ENCODE assay signal across 1 cellular context in the genomic region with DNA sequence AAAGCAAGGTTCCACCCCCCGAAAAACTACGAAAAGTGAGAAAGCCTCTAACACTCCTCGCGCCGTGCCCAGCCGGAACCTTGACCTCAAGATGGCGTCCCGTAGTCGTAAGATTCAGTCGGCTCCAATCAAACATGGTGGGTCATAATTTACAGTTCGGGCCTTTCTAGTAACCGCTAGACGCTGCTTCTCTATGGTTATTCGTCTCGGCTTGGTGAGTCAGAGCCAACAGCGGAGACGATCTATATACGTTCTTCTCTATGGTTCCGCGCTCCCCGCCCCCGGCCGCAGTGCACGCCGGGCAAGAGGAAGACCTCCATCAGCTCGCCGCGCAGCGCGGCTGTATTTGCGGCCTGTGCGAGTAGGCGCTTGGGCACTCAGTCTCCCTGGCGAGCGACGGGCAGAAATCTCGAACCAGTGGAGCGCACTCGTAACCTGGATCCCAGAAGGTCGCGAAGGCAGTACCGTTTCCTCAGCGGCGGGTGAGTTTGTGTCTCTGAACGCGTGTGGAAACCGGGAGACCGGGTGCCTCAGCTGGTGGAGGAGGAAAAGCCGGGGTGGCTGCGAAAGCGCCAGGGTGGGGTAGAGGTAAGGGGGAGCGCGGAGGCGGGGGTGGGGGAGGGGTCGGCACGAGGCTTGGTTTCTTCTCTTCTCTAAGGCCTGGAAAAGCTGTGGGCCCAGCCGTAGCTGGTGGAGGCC.
A peak's percentile ranks its signal among the peaks of the same experiment; 100 is the strongest.
TF ChIP-seq lines count a peak whose summit lies in the region.

A gene (plus strand): TSS at position 311 of the 699 bp plus-strand sequence. CDS start 13,108 bp downstream, outside the sequence.

TF ChIP-seq in HepG2, 621 proteins besides CTCF, POLR2A, EP300 and RAD21 (continued from another document and continues in another):
- TF ChIP-seq, protein P1, sequence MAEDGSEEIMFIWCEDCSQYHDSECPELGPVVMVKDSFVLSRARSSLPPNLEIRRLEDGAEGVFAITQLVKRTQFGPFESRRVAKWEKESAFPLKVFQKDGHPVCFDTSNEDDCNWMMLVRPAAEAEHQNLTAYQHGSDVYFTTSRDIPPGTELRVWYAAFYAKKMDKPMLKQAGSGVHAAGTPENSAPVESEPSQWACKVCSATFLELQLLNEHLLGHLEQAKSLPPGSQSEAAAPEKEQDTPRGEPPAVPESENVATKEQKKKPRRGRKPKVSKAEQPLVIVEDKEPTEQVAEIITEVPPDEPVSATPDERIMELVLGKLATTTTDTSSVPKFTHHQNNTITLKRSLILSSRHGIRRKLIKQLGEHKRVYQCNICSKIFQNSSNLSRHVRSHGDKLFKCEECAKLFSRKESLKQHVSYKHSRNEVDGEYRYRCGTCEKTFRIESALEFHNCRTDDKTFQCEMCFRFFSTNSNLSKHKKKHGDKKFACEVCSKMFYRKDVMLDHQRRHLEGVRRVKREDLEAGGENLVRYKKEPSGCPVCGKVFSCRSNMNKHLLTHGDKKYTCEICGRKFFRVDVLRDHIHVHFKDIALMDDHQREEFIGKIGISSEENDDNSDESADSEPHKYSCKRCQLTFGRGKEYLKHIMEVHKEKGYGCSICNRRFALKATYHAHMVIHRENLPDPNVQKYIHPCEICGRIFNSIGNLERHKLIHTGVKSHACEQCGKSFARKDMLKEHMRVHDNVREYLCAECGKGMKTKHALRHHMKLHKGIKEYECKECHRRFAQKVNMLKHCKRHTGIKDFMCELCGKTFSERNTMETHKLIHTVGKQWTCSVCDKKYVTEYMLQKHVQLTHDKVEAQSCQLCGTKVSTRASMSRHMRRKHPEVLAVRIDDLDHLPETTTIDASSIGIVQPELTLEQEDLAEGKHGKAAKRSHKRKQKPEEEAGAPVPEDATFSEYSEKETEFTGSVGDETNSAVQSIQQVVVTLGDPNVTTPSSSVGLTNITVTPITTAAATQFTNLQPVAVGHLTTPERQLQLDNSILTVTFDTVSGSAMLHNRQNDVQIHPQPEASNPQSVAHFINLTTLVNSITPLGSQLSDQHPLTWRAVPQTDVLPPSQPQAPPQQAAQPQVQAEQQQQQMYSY (CRISPR knock-in tag; IDR thresholded peaks at IDR 0.05) = no peak
- TF ChIP-seq SAP130 (CRISPR knock-in tag; IDR thresholded peaks at IDR 0.05; ENCODE audit: low read depth) = peak; percentile 97
- peak; percentile 56 for TF ChIP-seq ZBTB38 (CRISPR knock-in tag; IDR thresholded peaks at IDR 0.05)
- TF ChIP-seq, protein P2, sequence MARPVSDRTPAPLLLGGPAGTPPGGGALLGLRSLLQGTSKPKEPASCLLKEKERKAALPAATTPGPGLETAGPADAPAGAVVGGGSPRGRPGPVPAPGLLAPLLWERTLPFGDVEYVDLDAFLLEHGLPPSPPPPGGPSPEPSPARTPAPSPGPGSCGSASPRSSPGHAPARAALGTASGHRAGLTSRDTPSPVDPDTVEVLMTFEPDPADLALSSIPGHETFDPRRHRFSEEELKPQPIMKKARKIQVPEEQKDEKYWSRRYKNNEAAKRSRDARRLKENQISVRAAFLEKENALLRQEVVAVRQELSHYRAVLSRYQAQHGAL (CRISPR knock-in tag; IDR thresholded peaks at IDR 0.05; ENCODE audit: not compliant biosample characterization) = no peak
- no peak for TF ChIP-seq ZNF589 (CRISPR knock-in tag; conservative IDR thresholded peaks at IDR 0.05)
- TF ChIP-seq ZNF329 (CRISPR knock-in tag; IDR thresholded peaks at IDR 0.05; ENCODE audit: low read depth) = peak; percentile 75; the same call in 1 of the 2 replicates
- TF ChIP-seq, protein P3, sequence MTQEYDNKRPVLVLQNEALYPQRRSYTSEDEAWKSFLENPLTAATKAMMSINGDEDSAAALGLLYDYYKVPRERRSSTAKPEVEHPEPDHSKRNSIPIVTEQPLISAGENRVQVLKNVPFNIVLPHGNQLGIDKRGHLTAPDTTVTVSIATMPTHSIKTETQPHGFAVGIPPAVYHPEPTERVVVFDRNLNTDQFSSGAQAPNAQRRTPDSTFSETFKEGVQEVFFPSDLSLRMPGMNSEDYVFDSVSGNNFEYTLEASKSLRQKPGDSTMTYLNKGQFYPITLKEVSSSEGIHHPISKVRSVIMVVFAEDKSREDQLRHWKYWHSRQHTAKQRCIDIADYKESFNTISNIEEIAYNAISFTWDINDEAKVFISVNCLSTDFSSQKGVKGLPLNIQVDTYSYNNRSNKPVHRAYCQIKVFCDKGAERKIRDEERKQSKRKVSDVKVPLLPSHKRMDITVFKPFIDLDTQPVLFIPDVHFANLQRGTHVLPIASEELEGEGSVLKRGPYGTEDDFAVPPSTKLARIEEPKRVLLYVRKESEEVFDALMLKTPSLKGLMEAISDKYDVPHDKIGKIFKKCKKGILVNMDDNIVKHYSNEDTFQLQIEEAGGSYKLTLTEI (CRISPR knock-in tag; conservative IDR thresholded peaks at IDR 0.05) = no peak
- TF ChIP-seq ADNP (CRISPR knock-in tag; IDR thresholded peaks at IDR 0.05) = no peak
- peak; percentile 76 for TF ChIP-seq KAT7 (CRISPR knock-in tag; IDR thresholded peaks at IDR 0.05; ENCODE audit: borderline replicate concordance)
- peak; percentile 75; the same call in 1 of the 2 replicates for TF ChIP-seq KDM3A (CRISPR knock-in tag; IDR thresholded peaks at IDR 0.05; ENCODE audit: low read depth)
- TF ChIP-seq SP5 (CRISPR knock-in tag; IDR thresholded peaks at IDR 0.05; ENCODE audit: borderline replicate concordance, low read depth) = peak; percentile 66
- TF ChIP-seq HMG20A (CRISPR knock-in tag; IDR thresholded peaks at IDR 0.05; ENCODE audit: borderline replicate concordance) = no peak; the same call in 1 of the 2 replicates
- TF ChIP-seq, protein P4, sequence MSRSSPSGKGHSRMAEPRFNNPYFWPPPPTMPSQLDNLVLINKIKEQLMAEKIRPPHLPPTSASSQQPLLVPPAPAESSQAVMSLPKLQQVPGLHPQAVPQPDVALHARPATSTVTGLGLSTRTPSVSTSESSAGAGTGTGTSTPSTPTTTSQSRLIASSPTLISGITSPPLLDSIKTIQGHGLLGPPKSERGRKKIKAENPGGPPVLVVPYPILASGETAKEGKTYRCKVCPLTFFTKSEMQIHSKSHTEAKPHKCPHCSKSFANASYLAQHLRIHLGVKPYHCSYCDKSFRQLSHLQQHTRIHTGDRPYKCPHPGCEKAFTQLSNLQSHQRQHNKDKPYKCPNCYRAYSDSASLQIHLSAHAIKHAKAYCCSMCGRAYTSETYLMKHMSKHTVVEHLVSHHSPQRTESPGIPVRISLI (CRISPR knock-in tag; IDR thresholded peaks at IDR 0.05; ENCODE audit: borderline replicate concordance) = no peak
- TF ChIP-seq ZNF557 (CRISPR knock-in tag; IDR thresholded peaks at IDR 0.05) = no peak
- TF ChIP-seq MED1 (CRISPR knock-in tag; IDR thresholded peaks at IDR 0.05) = peak; percentile 81
- no peak for TF ChIP-seq NFE2L2 (IDR thresholded peaks at IDR 0.05; ENCODE audit: low read length)
- peak in 1 of 2 experiments; percentile 61; a peak in 1 of 4 replicates for TF ChIP-seq NR2F1 (CRISPR knock-in tag; IDR thresholded peaks at IDR 0.05)
- TF ChIP-seq, protein P5, sequence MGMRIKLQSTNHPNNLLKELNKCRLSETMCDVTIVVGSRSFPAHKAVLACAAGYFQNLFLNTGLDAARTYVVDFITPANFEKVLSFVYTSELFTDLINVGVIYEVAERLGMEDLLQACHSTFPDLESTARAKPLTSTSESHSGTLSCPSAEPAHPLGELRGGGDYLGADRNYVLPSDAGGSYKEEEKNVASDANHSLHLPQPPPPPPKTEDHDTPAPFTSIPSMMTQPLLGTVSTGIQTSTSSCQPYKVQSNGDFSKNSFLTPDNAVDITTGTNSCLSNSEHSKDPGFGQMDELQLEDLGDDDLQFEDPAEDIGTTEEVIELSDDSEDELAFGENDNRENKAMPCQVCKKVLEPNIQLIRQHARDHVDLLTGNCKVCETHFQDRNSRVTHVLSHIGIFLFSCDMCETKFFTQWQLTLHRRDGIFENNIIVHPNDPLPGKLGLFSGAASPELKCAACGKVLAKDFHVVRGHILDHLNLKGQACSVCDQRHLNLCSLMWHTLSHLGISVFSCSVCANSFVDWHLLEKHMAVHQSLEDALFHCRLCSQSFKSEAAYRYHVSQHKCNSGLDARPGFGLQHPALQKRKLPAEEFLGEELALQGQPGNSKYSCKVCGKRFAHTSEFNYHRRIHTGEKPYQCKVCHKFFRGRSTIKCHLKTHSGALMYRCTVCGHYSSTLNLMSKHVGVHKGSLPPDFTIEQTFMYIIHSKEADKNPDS (CRISPR knock-in tag; IDR thresholded peaks at IDR 0.05) = no peak
- no peak for TF ChIP-seq CCAR2 (optimal IDR thresholded peaks at IDR 0.05; ENCODE audit: low read depth, low read length)
- 0 out of 2 replicates have a peak, but pooled peaks have one; percentile 56 for TF ChIP-seq NFIC (IDR thresholded peaks at IDR 0.05; ENCODE audit: low read length)
- 0 out of 2 replicates have a peak, but pooled peaks have one; percentile 12 for TF ChIP-seq KDM1A (CRISPR knock-in tag; IDR thresholded peaks at IDR 0.05)
- TF ChIP-seq, protein P6, sequence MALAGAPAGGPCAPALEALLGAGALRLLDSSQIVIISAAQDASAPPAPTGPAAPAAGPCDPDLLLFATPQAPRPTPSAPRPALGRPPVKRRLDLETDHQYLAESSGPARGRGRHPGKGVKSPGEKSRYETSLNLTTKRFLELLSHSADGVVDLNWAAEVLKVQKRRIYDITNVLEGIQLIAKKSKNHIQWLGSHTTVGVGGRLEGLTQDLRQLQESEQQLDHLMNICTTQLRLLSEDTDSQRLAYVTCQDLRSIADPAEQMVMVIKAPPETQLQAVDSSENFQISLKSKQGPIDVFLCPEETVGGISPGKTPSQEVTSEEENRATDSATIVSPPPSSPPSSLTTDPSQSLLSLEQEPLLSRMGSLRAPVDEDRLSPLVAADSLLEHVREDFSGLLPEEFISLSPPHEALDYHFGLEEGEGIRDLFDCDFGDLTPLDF (CRISPR knock-in tag; IDR thresholded peaks at IDR 0.05) = no peak
- no peak for TF ChIP-seq TP53 (CRISPR knock-in tag; conservative IDR thresholded peaks at IDR 0.05)
- TF ChIP-seq, protein P7, sequence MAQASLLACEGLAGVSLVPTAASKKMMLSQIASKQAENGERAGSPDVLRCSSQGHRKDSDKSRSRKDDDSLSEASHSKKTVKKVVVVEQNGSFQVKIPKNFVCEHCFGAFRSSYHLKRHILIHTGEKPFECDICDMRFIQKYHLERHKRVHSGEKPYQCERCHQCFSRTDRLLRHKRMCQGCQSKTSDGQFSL (CRISPR knock-in tag; IDR thresholded peaks at IDR 0.05) = peak; percentile 49; the same call in 1 of the 2 replicates
- TF ChIP-seq ZNF776 (CRISPR knock-in tag; IDR thresholded peaks at IDR 0.05) = peak; percentile 59; the same call in 1 of the 2 replicates
- 0 out of 2 replicates have a peak, but pooled peaks have one; percentile 45 for TF ChIP-seq PAX8 (CRISPR knock-in tag; IDR thresholded peaks at IDR 0.05; ENCODE audit: borderline replicate concordance)
- TF ChIP-seq NR3C1 (CRISPR knock-in tag; IDR thresholded peaks at IDR 0.05) = no peak
- TF ChIP-seq SIX1 (CRISPR knock-in tag; IDR thresholded peaks at IDR 0.05; ENCODE audit: borderline replicate concordance) = peak; percentile 53
- no peak for TF ChIP-seq TCF7 (IDR thresholded peaks at IDR 0.05; ENCODE audit: low read depth)
- peak; percentile 79; the same call in 1 of the 2 replicates for TF ChIP-seq ZNF772 (CRISPR knock-in tag; IDR thresholded peaks at IDR 0.05)
- no peak for TF ChIP-seq ZNF468 (CRISPR knock-in tag; IDR thresholded peaks at IDR 0.05)
- TF ChIP-seq ZNF775 (CRISPR knock-in tag; IDR thresholded peaks at IDR 0.05; ENCODE audit: borderline replicate concordance) = no peak
- TF ChIP-seq SYNCRIP (IDR thresholded peaks at IDR 0.05; ENCODE audit: insufficient read depth, low read depth, low read length) = no peak
- TF ChIP-seq TBX3 (IDR thresholded peaks at IDR 0.05; ENCODE audit: borderline replicate concordance) = no peak
- TF ChIP-seq NCOA2 (CRISPR knock-in tag; IDR thresholded peaks at IDR 0.05) = peak; percentile 60
- peak; percentile 70 for TF ChIP-seq RFXAP (CRISPR knock-in tag; IDR thresholded peaks at IDR 0.05; ENCODE audit: borderline replicate concordance)
- TF ChIP-seq KLF11 (CRISPR knock-in tag; IDR thresholded peaks at IDR 0.05) = no peak; the same call in 1 of the 2 replicates
- TF ChIP-seq, protein P8, sequence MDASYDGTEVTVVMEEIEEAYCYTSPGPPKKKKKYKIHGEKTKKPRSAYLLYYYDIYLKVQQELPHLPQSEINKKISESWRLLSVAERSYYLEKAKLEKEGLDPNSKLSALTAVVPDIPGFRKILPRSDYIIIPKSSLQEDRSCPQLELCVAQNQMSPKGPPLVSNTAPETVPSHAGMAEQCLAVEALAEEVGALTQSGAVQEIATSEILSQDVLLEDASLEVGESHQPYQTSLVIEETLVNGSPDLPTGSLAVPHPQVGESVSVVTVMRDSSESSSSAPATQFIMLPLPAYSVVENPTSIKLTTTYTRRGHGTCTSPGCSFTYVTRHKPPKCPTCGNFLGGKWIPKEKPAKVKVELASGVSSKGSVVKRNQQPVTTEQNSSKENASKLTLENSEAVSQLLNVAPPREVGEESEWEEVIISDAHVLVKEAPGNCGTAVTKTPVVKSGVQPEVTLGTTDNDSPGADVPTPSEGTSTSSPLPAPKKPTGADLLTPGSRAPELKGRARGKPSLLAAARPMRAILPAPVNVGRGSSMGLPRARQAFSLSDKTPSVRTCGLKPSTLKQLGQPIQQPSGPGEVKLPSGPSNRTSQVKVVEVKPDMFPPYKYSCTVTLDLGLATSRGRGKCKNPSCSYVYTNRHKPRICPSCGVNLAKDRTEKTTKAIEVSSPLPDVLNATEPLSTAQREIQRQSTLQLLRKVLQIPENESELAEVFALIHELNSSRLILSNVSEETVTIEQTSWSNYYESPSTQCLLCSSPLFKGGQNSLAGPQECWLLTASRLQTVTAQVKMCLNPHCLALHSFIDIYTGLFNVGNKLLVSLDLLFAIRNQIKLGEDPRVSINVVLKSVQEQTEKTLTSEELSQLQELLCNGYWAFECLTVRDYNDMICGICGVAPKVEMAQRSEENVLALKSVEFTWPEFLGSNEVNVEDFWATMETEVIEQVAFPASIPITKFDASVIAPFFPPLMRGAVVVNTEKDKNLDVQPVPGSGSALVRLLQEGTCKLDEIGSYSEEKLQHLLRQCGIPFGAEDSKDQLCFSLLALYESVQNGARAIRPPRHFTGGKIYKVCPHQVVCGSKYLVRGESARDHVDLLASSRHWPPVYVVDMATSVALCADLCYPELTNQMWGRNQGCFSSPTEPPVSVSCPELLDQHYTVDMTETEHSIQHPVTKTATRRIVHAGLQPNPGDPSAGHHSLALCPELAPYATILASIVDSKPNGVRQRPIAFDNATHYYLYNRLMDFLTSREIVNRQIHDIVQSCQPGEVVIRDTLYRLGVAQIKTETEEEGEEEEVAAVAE (CRISPR knock-in tag; IDR thresholded peaks at IDR 0.05; ENCODE audit: borderline replicate concordance) = peak; percentile 89; the same call in 1 of the 2 replicates
- TF ChIP-seq, protein P9, sequence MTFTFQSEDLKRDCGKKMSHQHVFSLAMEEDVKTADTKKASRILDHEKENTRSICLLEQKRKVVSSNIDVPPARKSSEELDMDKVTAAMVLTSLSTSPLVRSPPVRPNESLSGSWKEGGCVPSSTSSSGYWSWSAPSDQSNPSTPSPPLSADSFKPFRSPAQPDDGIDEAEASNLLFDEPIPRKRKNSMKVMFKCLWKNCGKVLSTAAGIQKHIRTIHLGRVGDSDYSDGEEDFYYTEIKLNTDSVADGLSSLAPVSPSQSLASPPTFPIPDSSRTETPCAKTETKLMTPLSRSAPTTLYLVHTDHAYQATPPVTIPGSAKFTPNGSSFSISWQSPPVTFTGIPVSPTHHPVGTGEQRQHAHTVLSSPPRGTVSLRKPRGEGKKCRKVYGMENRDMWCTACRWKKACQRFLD (CRISPR knock-in tag; IDR thresholded peaks at IDR 0.05; ENCODE audit: borderline replicate concordance) = 0 out of 2 replicates have a peak, but pooled peaks have one; percentile 36
- TF ChIP-seq, protein P10, sequence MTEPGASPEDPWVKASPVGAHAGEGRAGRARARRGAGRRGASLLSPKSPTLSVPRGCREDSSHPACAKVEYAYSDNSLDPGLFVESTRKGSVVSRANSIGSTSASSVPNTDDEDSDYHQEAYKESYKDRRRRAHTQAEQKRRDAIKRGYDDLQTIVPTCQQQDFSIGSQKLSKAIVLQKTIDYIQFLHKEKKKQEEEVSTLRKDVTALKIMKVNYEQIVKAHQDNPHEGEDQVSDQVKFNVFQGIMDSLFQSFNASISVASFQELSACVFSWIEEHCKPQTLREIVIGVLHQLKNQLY (CRISPR knock-in tag; IDR thresholded peaks at IDR 0.05) = peak; percentile 72; the same call in 1 of the 2 replicates
- TF ChIP-seq ZNF354B (CRISPR knock-in tag; IDR thresholded peaks at IDR 0.05) = no peak
- TF ChIP-seq ARNT (IDR thresholded peaks at IDR 0.05) = no peak
